ENCODE assay signal across 8 cellular contexts in the genomic region with DNA sequence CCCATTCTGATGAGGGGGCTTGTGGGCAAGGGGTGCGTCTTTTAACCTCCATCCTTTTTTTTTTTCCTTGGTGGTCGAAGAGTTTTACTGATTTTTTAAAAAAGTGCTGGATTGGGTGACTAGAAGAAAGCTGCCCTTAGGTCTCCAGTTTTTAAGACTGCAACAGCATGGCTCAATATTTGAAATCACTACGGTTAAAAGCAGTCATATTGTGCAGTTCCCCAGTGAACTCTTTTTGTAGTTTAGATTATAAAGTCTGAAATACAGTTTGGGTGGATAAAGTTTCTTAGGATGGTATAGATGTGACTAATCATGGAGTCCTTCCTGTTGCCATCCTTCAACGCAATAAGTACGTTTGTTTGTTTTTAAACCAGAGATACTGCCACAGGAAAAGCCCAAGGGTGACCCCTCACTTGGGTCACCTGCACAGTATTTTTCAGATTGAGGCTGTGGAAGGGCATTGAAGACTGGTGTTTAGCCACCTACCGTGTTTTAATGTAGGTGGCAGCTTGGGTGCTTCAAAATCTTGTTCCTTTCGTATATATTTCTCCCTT. TPM values are rescaled to one million over a fixed set of nuclear protein-coding genes. Genes with fewer than 3 reads are reported as not detected.
DNase-seq lines count a peak whose midpoint lies in the region; ATAC-seq, FAIRE-seq and TF ChIP-seq lines count a peak whose summit lies in the region.

No MANE protein-coding gene starts in this region.

- ATAC-seq in lower lobe of right lung, result no peak

- H3K4me1 ChIP-seq in ACC112 (ENCODE audit: control insufficient read depth, insufficient read depth, low read length, unreplicated experiment), result peaks cover 28% of the 10 kb centered on the region
- H3K4me1 ChIP-seq in astrocyte (ENCODE audit: insufficient read depth, low read length), result peaks cover 24% of the 10 kb centered on the region
- H3K4me1 ChIP-seq in lower lobe of right lung, result peaks cover 17% of the 10 kb centered on the region

- no peaks in the 10 kb centered on the region for H3K27me3 Mint-ChIP-seq in astrocyte (ENCODE audit: low read depth, unreplicated experiment)

- H3K79me2 ChIP-seq in ACC112 (ENCODE audit: control insufficient read depth, insufficient read depth, low read length, unreplicated experiment) (peaks cover 27% of the 10 kb centered on the region), astrocyte (ENCODE audit: insufficient read depth, low read length) (peaks cover 26% of the 10 kb centered on the region)

- H3K36me3 ChIP-seq in ACC112 (ENCODE audit: insufficient read depth, low read length) (peaks cover 5% of the 10 kb centered on the region; the same call in 1 of the 2 replicates), astrocyte (ENCODE audit: insufficient read depth, low read length) (peaks cover 25% of the 10 kb centered on the region), lower lobe of right lung (peaks cover 38% of the 10 kb centered on the region)

- peak overlapping the region; percentile 85 for H2AFZ ChIP-seq in ACC112 (ENCODE audit: low read length, unreplicated experiment)
- H2AFZ ChIP-seq in astrocyte (ENCODE audit: low read depth, low read length), result peak overlapping the region; percentile 58

- peak overlapping the region; percentile 93 for H3K27ac Mint-ChIP-seq in astrocyte (ENCODE audit: unreplicated experiment)

- H3K4me3 Mint-ChIP-seq in astrocyte (ENCODE audit: unreplicated experiment), result peak overlapping the region; percentile 92

- H3K9me3 Mint-ChIP-seq in astrocyte (ENCODE audit: unreplicated experiment), result no peaks in the 10 kb centered on the region

- peak overlapping the region; percentile 92 for H3K9ac ChIP-seq in astrocyte (ENCODE audit: low read length)

- peak overlapping the region; percentile 99 for H3K4me2 ChIP-seq in astrocyte (ENCODE audit: low read length)

- peak; percentile 32 for FAIRE-seq in astrocyte (lab: Jason Lieb, UNC)

- intact Hi-C loops in lower lobe of right lung (cut with DNase I), result no loop called here

- H3K9me3 ChIP-seq in astrocyte (ENCODE audit: insufficient read depth, low read depth, low read length) (no peaks in the 10 kb centered on the region), lower lobe of right lung (no peaks in the 10 kb centered on the region)

- DNase-seq in HS-5 (ENCODE audit: low read depth) (peak; percentile 16), astrocyte (ENCODE audit: low read depth) (no peak), lower lobe of right lung (no peak), AG08396 (ENCODE audit: low spot score) (no peak), KBM-7 (no peak), NCI-H524 treated with DMSO at 0.1 percent for 48 hours (lab: John Stamatoyannopoulos, UW) (no peak)
- DNase-seq in NK-92 treated with Interleukin-12 subunit alpha and Interleukin-12 subunit beta, amount 100 ng/mL, for 24 hours (lab: John Stamatoyannopoulos, UW), result no peak

- H3K36me3 Mint-ChIP-seq in astrocyte (ENCODE audit: low read depth, unreplicated experiment), result peaks cover 8% of the 10 kb centered on the region

- H3K27ac ChIP-seq in ACC112 (ENCODE audit: low read depth, low read length) (peak overlapping the region; percentile 86), astrocyte (ENCODE audit: low read depth, low read length) (peak overlapping the region; percentile 44), lower lobe of right lung (peak overlapping the region; percentile 95)

- no peak for TF ChIP-seq CTCF in astrocyte (IDR thresholded peaks at IDR 0.05; ENCODE audit: insufficient read depth, low read depth, low read length)
- no peak for TF ChIP-seq CTCF in lower lobe of right lung (IDR thresholded peaks at IDR 0.05)

- H4K20me1 ChIP-seq in astrocyte (ENCODE audit: insufficient read depth, low read length), result peaks cover 13% of the 10 kb centered on the region

- peaks cover 18% of the 10 kb centered on the region for H3K4me1 Mint-ChIP-seq in astrocyte (ENCODE audit: low read depth, unreplicated experiment)

- peak overlapping the region; percentile 88 for H3K4me3 ChIP-seq in ACC112 (ENCODE audit: low read depth, low read length)
- H3K4me3 ChIP-seq in astrocyte (ENCODE audit: insufficient read depth, low read depth, low read length), result peak overlapping the region; percentile 83
- peak overlapping the region; percentile 85 for H3K4me3 ChIP-seq in lower lobe of right lung

- H3K27me3 ChIP-seq in ACC112 (ENCODE audit: insufficient read depth, low read length) (no peaks in the 10 kb centered on the region), astrocyte (ENCODE audit: insufficient read depth, low read length) (no peaks in the 10 kb centered on the region), lower lobe of right lung (ENCODE audit: low read depth) (no peaks in the 10 kb centered on the region)

- in situ Hi-C loops in KBM-7 (cut with MboI; ENCODE audit: low pct_unique_long_range_greater_than_20kb, low sequenced_read_pairs), result no loop called here

RNA-seq across cellular contexts. Expression of gene DHFR, which starts 0.5 kb away (rescaled TPM):
- total RNA-seq in astrocyte, result 11.9 and 14.4 TPM in 2 replicates
- total RNA-seq in lower lobe of right lung, result 10.5 TPM

RNA-seq across cellular contexts. Expression of gene MSH3, which starts 0.9 kb away (rescaled TPM):
- total RNA-seq in astrocyte (15.4 and 16.1 TPM in 2 replicates), lower lobe of right lung (17.0 TPM)

Comparison
In these comparisons a context has a peak if more than half of its experiments do, and no peak if none do; other contexts are left out.
1. H3K27ac ChIP-seq: peak in every context shown above with its lines; median percentile 95 in lower lobe of right lung; 86 in ACC112; 44 in astrocyte.